ENCODE assay signal across 8 cellular contexts in genomic region chr4:184746532-184746870, GRCh38. TPM values are rescaled to one million over a fixed set of nuclear protein-coding genes. Genes with fewer than 3 reads are reported as not detected.
A peak's percentile ranks its signal among the peaks of the same experiment; 100 is the strongest.
DNase-seq lines count a peak whose midpoint lies in the region; ATAC-seq, FAIRE-seq and TF ChIP-seq lines count a peak whose summit lies in the region.

No MANE protein-coding gene starts in this region.

- POLR2A ChIA-PET in K562 (lab: Yijun Ruan, JAX): interaction anchor here (0.6 kb wide), 1 partner anchor 892 kb away, joined by 3 read pairs; no protein-coding TSS in a partner anchor

- no peak for FAIRE-seq in K562 (lab: Jason Lieb, UNC)

- no peaks in the 10 kb centered on the region for H3F3A ChIP-seq in smooth muscle cell (ENCODE audit: low read depth)

- BruUV-seq in K562 (replicated peaks; lab: Mats Ljungman, UMichigan): no TSS peak

- peak overlapping the region; percentile 6; the same call in 1 of the 3 replicates for H3K27ac ChIP-seq in K562 (ENCODE audit: extremely low read depth, low read depth, low read length)
- peak overlapping the region; percentile 67 for H3K27ac ChIP-seq in smooth muscle cell (ENCODE audit: low read depth)

- TF ChIP-seq POLR2A in K562 (conservative IDR thresholded peaks at IDR 0.05): no peak

- H3K4me2 ChIP-seq in K562 (ENCODE audit: insufficient read depth, low read length): no peak overlapping the region; the same call in 1 of the 2 replicates
- H3K4me2 ChIP-seq in smooth muscle cell: peak overlapping the region; percentile 59

- DNase-seq in GM03348 (ENCODE audit: low spot score) (peak; percentile 88), K562 (ENCODE audit: extremely low read depth in 1 of 4, low spot score in 3 of 4) (no peak), iris pigment epithelial cell (ENCODE audit: low read depth) (peak; percentile 94), smooth muscle cell (lab: John Stamatoyannopoulos, UW; ENCODE audit: unreplicated experiment) (no peak), DMS114 treated with DMSO at 0.1 percent for 48 hours (lab: John Stamatoyannopoulos, UW; ENCODE audit: unreplicated experiment) (no peak)
- DNase-seq in activated CD8-positive, alpha-beta memory T cell treated with anti-CD3 and anti-CD28 coated beads for 24 hours: no peak
- DNase-seq in stimulated activated CD4-positive, alpha-beta T cell treated with anti-CD3 and anti-CD28 coated beads, Interleukin-2, amount 100 ng/mL, for 24 hours: no peak

- H3K9me3 ChIP-seq in K562 (replicated peaks; ENCODE audit: control insufficient read depth, insufficient read depth, low read depth, low read length) (no peaks in the 10 kb centered on the region), smooth muscle cell (replicated peaks; ENCODE audit: low read depth) (no peaks in the 10 kb centered on the region)

- TF ChIP-seq CTCF in K562 (IDR thresholded peaks at IDR 0.05 in 2 of 3, conservative IDR thresholded peaks at IDR 0.05 in 1 of 3; ENCODE audit: insufficient read depth in 2 of 3, low read depth in 1 of 3, low read length in 3 of 3) (no peak), smooth muscle cell (IDR thresholded peaks at IDR 0.05; ENCODE audit: borderline replicate concordance, insufficient read depth, poor library complexity, severe bottlenecking) (no peak)

- in situ Hi-C loops in K562 (cut with MboI): loop anchor here (10.0 kb wide), 1 partner anchor 228 kb away; no protein-coding TSS in a partner anchor

- ATAC-seq in K562 (peak; percentile 7; the same call in 1 of the 3 replicates), GM19328 (IDR thresholded peaks at IDR 0.05; ENCODE audit: unreplicated experiment) (no peak)

- H3K79me2 ChIP-seq in K562 (ENCODE audit: control insufficient read depth, insufficient read depth, low read length) (no peaks in the 10 kb centered on the region), smooth muscle cell (ENCODE audit: low read depth) (no peaks in the 10 kb centered on the region)

- no peaks in the 10 kb centered on the region for H4K20me1 ChIP-seq in K562 (replicated peaks; ENCODE audit: control insufficient read depth, insufficient read depth, low read length)
- no peaks in the 10 kb centered on the region for H4K20me1 ChIP-seq in smooth muscle cell (ENCODE audit: low read depth)

- intact Hi-C loops in K562 (cut with micrococcal nuclease): loop anchor here (5.0 kb wide), 3 partner anchors 236 to 351 kb away; no protein-coding TSS in a partner anchor

- H3K36me3 ChIP-seq in K562 (ENCODE audit: control insufficient read depth, insufficient read depth, low read length) (no peaks in the 10 kb centered on the region), smooth muscle cell (ENCODE audit: low read depth) (no peaks in the 10 kb centered on the region)

- TF ChIP-seq EP300 in K562 (IDR thresholded peaks at IDR 0.05; ENCODE audit: low read length): no peak

- peaks cover 19 to 21% of the 10 kb centered on the region in 2 experiments for H3K4me1 ChIP-seq in K562 (replicated peaks in 1 of 2; ENCODE audit: control insufficient read depth in 2 of 2, insufficient read depth in 2 of 2, low read length in 2 of 2)
- H3K4me1 ChIP-seq in smooth muscle cell (ENCODE audit: low read depth): peaks cover 8% of the 10 kb centered on the region

- no peak overlapping the region for H3K4me3 ChIP-seq in K562
- H3K4me3 ChIP-seq in smooth muscle cell: no peak overlapping the region

- peak overlapping the region; percentile 67 for H2AFZ ChIP-seq in K562 (ENCODE audit: low read depth, low read length)
- no peak overlapping the region for H2AFZ ChIP-seq in smooth muscle cell (ENCODE audit: low read depth)

- no peaks in the 10 kb centered on the region for H3K9me1 ChIP-seq in K562 (ENCODE audit: control insufficient read depth, insufficient read depth, low read length)

- H3K27me3 ChIP-seq in K562 (ENCODE audit: control insufficient read depth in 2 of 2, insufficient read depth in 2 of 2, low read length in 2 of 2) (no peaks in the 10 kb centered on the region), smooth muscle cell (ENCODE audit: low read depth) (no peaks in the 10 kb centered on the region)

- TF ChIP-seq RAD21 in K562 (CRISPR knock-in tag; conservative IDR thresholded peaks at IDR 0.05 in 1 of 2, IDR thresholded peaks at IDR 0.05 in 1 of 2): no peak

- CTCF ChIA-PET in K562 (lab: Yijun Ruan, JAX; ENCODE audit: low intra/inter-chr PET ratio): interaction anchor here (0.9 to 1.4 kb wide), 2 partner anchors 98 to 158 kb away, joined by 3 to 6 read pairs; no protein-coding TSS in a partner anchor

- 26% methylated on average over 2 of the region's 2 CpGs for WGBS in K562 (ENCODE audit: insufficient coverage, low coverage, missing lambda C conversion rate)
- WGBS in smooth muscle cell (ENCODE audit: low lambda C conversion rate): 50% methylated on average over 2 of the region's 2 CpGs

- peak overlapping the region in 1 of 2 experiments; percentile 7; a peak in 1 of 4 replicates for H3K9ac ChIP-seq in K562 (ENCODE audit: insufficient read depth in 1 of 2, low read depth in 2 of 2, low read length in 2 of 2)
- H3K9ac ChIP-seq in smooth muscle cell (ENCODE audit: low read depth): no peak overlapping the region

TF ChIP-seq in K562, 482 proteins besides CTCF, POLR2A, EP300 and RAD21:
- no peak for TF ChIP-seq CHCHD3 (CRISPR knock-in tag; IDR thresholded peaks at IDR 0.05)
- TF ChIP-seq NR2C2 (CRISPR knock-in tag; IDR thresholded peaks at IDR 0.05): no peak
- TF ChIP-seq NR2C2 (tag; IDR thresholded peaks at IDR 0.05): peak; percentile 9; the same call in 1 of the 2 replicates
- 0 out of 4 replicates have a peak, but pooled peaks of 1 of the 2 experiments have one; percentile 15 for TF ChIP-seq ZNF639 (CRISPR knock-in tag; conservative IDR thresholded peaks at IDR 0.05 in 1 of 2, IDR thresholded peaks at IDR 0.05 in 1 of 2)

RNA-seq across cellular contexts. Expression of gene CENPU, which starts 12.6 kb away (rescaled TPM):
- 22.8 and 65.9 TPM in 2 replicates for total RNA-seq in K562 (2011; cell fraction: chromatin; rRNA removed; ENCODE audit: low replicate concordance)
- total RNA-seq in K562 (2011; cell fraction: nucleolus; rRNA removed): 11.3 and 12.8 TPM in 2 replicates
- 24.1 and 26.8 TPM in 2 replicates for total RNA-seq in K562 (2011; cell fraction: nucleoplasm; rRNA removed)
- total RNA-seq in K562 (2014; rRNA removed): 44.8 and 65.5 TPM in 2 replicates
- 97.0 and 120 TPM in 2 replicates for total RNA-seq in K562 (2014; rRNA removed; fragmentation: Illumina TruSeq; extraction: Trizol)
- 80.7 and 85.8 TPM in 2 replicates for total RNA-seq in K562 (2015; rRNA removed; fragmentation: Illumina TruSeq; extraction: Trizol)
- 61.5 and 65.3 TPM in 2 replicates for total RNA-seq in K562 (2021)
- 85.2 and 98.7 TPM in 2 replicates for polyA plus RNA-seq in K562 (2011; rRNA removed)
- polyA plus RNA-seq in K562 (2011; cell fraction: cytosol; rRNA removed): 6.5 and 18.3 TPM in 2 replicates
- 32.3 and 51.0 TPM in 2 replicates for polyA plus RNA-seq in K562 (2011; cell fraction: nucleus; rRNA removed)
- 46.9 and 78.6 TPM in 2 replicates for polyA plus RNA-seq in K562 (2012)
- polyA plus RNA-seq in K562 (2014; fragmentation: Illumina TruSeq; extraction: Trizol): 83.0 and 95.8 TPM in 2 replicates
- polyA plus RNA-seq in K562 (2014; fragmentation: Nextera tagmentation; extraction: Ambion mirVana): 10 to 100 TPM; 39.4 to 53.7 TPM
- 74.3 and 84.3 TPM in 2 replicates for polyA plus RNA-seq in K562 (2014; rRNA removed)
- 47.8 and 60.0 TPM in 2 replicates for polyA minus RNA-seq in K562 (2011; rRNA and poly(A)+ RNA removed)
- polyA minus RNA-seq in K562 (2011; cell fraction: cytosol; rRNA and poly(A)+ RNA removed): 18.9 and 22.0 TPM in 2 replicates
- 15.9 and 31.9 TPM in 2 replicates for polyA minus RNA-seq in K562 (2011; cell fraction: nucleus; rRNA and poly(A)+ RNA removed)
- total RNA-seq in smooth muscle cell: 12.9 and 18.4 TPM in 2 replicates
- polyA plus RNA-seq in smooth muscle cell: 9.1 and 12.2 TPM in 2 replicates

Comparison
In these comparisons a context has a peak if more than half of its experiments do, and no peak if none do; other contexts are left out.
1. DNase-seq: peak in GM03348 (single experiment) and iris pigment epithelial cell (single experiment); none in K562 (0 of 4), smooth muscle cell (single experiment), activated CD8-positive, alpha-beta memory T cell treated with anti-CD3 and anti-CD28 coated beads for 24 hours (single experiment), stimulated activated CD4-positive, alpha-beta T cell treated with anti-CD3 and anti-CD28 coated beads, Interleukin-2, amount 100 ng/mL, for 24 hours (0 of 2) and DMS114 treated with DMSO at 0.1 percent for 48 hours (single experiment).